In genomic region chr3:39149059-39149455, GRCh38 we compare ENCODE assay signal across 11 cellular contexts. TPM values are rescaled to one million over a fixed set of nuclear protein-coding genes. Genes with fewer than 3 reads are reported as not detected.
A peak's percentile ranks its signal among the peaks of the same experiment; 100 is the strongest.
DNase-seq lines count a peak whose midpoint lies in the region; ATAC-seq and TF ChIP-seq lines count a peak whose summit lies in the region.
"Had no signal": no experiment of that assay in that cellular context is flagged by ENCODE, and none has a peak within 500 bp of the region (broad histone marks: within the 10 kb centered on the region; RNA-seq: fewer than 3 reads in every experiment).

No MANE protein-coding gene starts in this region.

- intact Hi-C loops in ascending aorta (cut with DNase I) = no loop called here

- H3K9me3 Mint-ChIP-seq in HFFc6 = no peaks in the 10 kb centered on the region

- H3K27ac ChIP-seq in 22Rv1 (peak overlapping the region; percentile 96), ascending aorta (peak overlapping the region; percentile 97 to 99), muscle layer of colon (ENCODE audit: low read depth, low read length) (peak overlapping the region; percentile 35)

- H3K4me1 ChIP-seq in ascending aorta (peaks cover 41 to 48% of the 10 kb centered on the region in 2 donors), muscle layer of colon (ENCODE audit: insufficient read depth, low read length) (peaks cover 69% of the 10 kb centered on the region)

- no peak for ATAC-seq in GM19324 (IDR thresholded peaks at IDR 0.05; ENCODE audit: low FRiP score, unreplicated experiment)

- no peak for TF ChIP-seq CTCF in 22Rv1 (IDR thresholded peaks at IDR 0.05)
- no peak for TF ChIP-seq CTCF in HFFc6 (IDR thresholded peaks at IDR 0.05)
- no peak for TF ChIP-seq CTCF in ascending aorta (IDR thresholded peaks at IDR 0.05)

- peak overlapping the region; percentile 95 for H3K4me3 Mint-ChIP-seq in HFFc6

- H3K36me3 ChIP-seq in ascending aorta = peaks cover 24 to 25% of the 10 kb centered on the region in 2 donors
- peaks cover 23% of the 10 kb centered on the region for H3K36me3 ChIP-seq in muscle layer of colon (ENCODE audit: insufficient read depth, low read length)

- peaks cover 16% of the 10 kb centered on the region for H3K36me3 Mint-ChIP-seq in HFFc6 (ENCODE audit: low read depth)

- H3K27ac Mint-ChIP-seq in HFFc6 = peak overlapping the region; percentile 98

- H3K27me3 ChIP-seq in ascending aorta (no peaks in the 10 kb centered on the region), muscle layer of colon (ENCODE audit: control insufficient read depth in 1 of 2, insufficient read depth in 2 of 2, low read length in 2 of 2) (no peaks in the 10 kb centered on the region)

- DNase-seq in HFFc6 (no peak), ascending aorta (ENCODE audit: low spot score in 2 of 2) (no peak), HPDE6-E6E7 (ENCODE audit: extremely low spot score) (no peak), H4 (ENCODE audit: low spot score) (no peak), mucosa of gallbladder (ENCODE audit: low spot score) (no peak)
- DNase-seq: NCI-H1436; stimulated activated CD4-positive, alpha-beta T cell treated with anti-CD3 and anti-CD28 coated beads, Interleukin-4, amount 100 ng/mL, for 4 hours had no signal

- H3K9ac ChIP-seq in muscle layer of colon (ENCODE audit: low read length) = peak overlapping the region; percentile 26

- H3K9me3 ChIP-seq in ascending aorta (no peaks in the 10 kb centered on the region), muscle layer of colon (ENCODE audit: low read length) (no peaks in the 10 kb centered on the region)

- H3K4me3 ChIP-seq in ascending aorta (peak overlapping the region in 1 of 2 donors; percentile 91), muscle layer of colon (ENCODE audit: low read depth in 1 of 2, low read length in 2 of 2) (peak overlapping the region in 1 of 2 donors; percentile 20)

- H3K4me1 Mint-ChIP-seq in HFFc6 (ENCODE audit: low read depth) = peaks cover 79% of the 10 kb centered on the region

- H3K27me3 Mint-ChIP-seq in HFFc6 (ENCODE audit: insufficient read depth) = peaks cover 9% of the 10 kb centered on the region

RNA-seq across cellular contexts. Expression of gene CSRNP1, which starts 4.3 kb away (rescaled TPM):
- total RNA-seq in HFFc6 (2021; fragmentation: NEBNext Ultra II Directional; extraction: Animal tissue kit (Norgen Biotek cat#: 25700)) = 10 to 100 TPM; 10.5 to 18.2 (median 12.5) TPM
- total RNA-seq in ascending aorta (176 TPM), mucosa of gallbladder (21.7 TPM)
- total RNA-seq in H4 (2014; rRNA removed; shearing (Covaris generic)) = 3.8 and 4.3 TPM in 2 replicates

RNA-seq across cellular contexts. Expression of gene TTC21A, which starts 41.6 kb away (rescaled TPM):
- 1 to 10 TPM in 5 of 6 experiments, under 1 TPM in 1; 0.91 to 2.2 (median 1.8) TPM for total RNA-seq in HFFc6 (2021; fragmentation: NEBNext Ultra II Directional; extraction: Animal tissue kit (Norgen Biotek cat#: 25700))
- total RNA-seq in ascending aorta (0.43 TPM), mucosa of gallbladder (13.4 TPM)
- total RNA-seq in H4 (2014; rRNA removed; shearing (Covaris generic)) = 0.25 and 0.35 TPM in 2 replicates

RNA-seq across cellular contexts. Expression of gene GORASP1, which starts 41.6 kb away (rescaled TPM):
- total RNA-seq in HFFc6 (2021; fragmentation: NEBNext Ultra II Directional; extraction: Animal tissue kit (Norgen Biotek cat#: 25700)) = 10 to 100 TPM; 42.7 to 52.1 (median 47.0) TPM
- 186 TPM for total RNA-seq in ascending aorta
- 12.3 and 24.4 TPM in 2 replicates for total RNA-seq in H4 (2014; rRNA removed; shearing (Covaris generic))
- 84.3 TPM for total RNA-seq in mucosa of gallbladder

RNA-seq across cellular contexts. Expression of gene XIRP1, which starts 43.3 kb away (rescaled TPM):
- not detected for total RNA-seq in HFFc6 (2021; fragmentation: NEBNext Ultra II Directional; extraction: Animal tissue kit (Norgen Biotek cat#: 25700))
- total RNA-seq in ascending aorta = not detected
- not detected in 2 replicates for total RNA-seq in H4 (2014; rRNA removed; shearing (Covaris generic))
- 0.09 TPM for total RNA-seq in mucosa of gallbladder
- total RNA-seq: Daoy had no signal

Comparison
In these comparisons a context has a peak if more than half of its experiments do, and no peak if none do; other contexts are left out.
1. H3K27ac ChIP-seq: peak in every context shown above with its lines; median percentile 98 in ascending aorta; 96 in 22Rv1; 35 in muscle layer of colon.